29 cellular contexts compared by ENCODE assay signal in genomic region chr1:216606047-216606637, GRCh38.
A peak's percentile ranks its signal among the peaks of the same experiment; 100 is the strongest.
DNase-seq lines count a peak whose midpoint lies in the region; ATAC-seq and TF ChIP-seq lines count a peak whose summit lies in the region.
"Had no signal": no experiment of that assay in that cellular context is flagged by ENCODE, and none has a peak within 500 bp of the region (broad histone marks: within the 10 kb centered on the region; RNA-seq: fewer than 3 reads in every experiment).

No MANE protein-coding gene starts in this region.

- CTCF ChIA-PET in Caco-2 (lab: Charles Lee): no interaction called here
- CTCF ChIA-PET in SK-N-SH (lab: Yijun Ruan, JAX): interaction anchor here (0.7 to 2.0 kb wide), 6 partner anchors 9 to 924 kb away, joined by 3 to 5 read pairs (median 4); no protein-coding TSS in a partner anchor

- no peaks in the 10 kb centered on the region for H4K20me1 ChIP-seq in SK-N-SH (ENCODE audit: insufficient read depth)

- ATAC-seq in left lung (no peak), left colon (no peak)
- ATAC-seq: foreskin keratinocyte; GM23338; natural killer cell treated with Interleukin-12 subunit alpha and Interleukin-12 subunit beta and Interleukin-15 and Interleukin-18, amount 100 ng/mL, for 72 hours; stimulated activated naive B cell treated with anti-CD40 and anti-IgM and Interleukin-4, amounts not matched to agents 10 μg/mL and 1 μg/mL and 100 μg/mL, for 72 hours had no signal

- no peak overlapping the region for H3K27ac Mint-ChIP-seq in Caco-2 (ENCODE audit: unreplicated experiment)
- H3K27ac Mint-ChIP-seq: activated CD4-positive, alpha-beta memory T cell treated with anti-CD3 and anti-CD28 coated beads for 36 hours; activated naive CD4-positive, alpha-beta T cell treated with anti-CD3 and anti-CD28 coated beads for 36 hours; activated T-helper 1 cell treated with anti-CD3 and anti-CD28 coated beads, Interleukin-12 subunit alpha, Interleukin-12 subunit beta, Interleukin-2, Interleukin-4 antibody, amounts not matched to agents 30 ng/mL and 10 ng/mL and 1 ng/mL, durations not matched to agents 14 hours and 24 hours and 36 hours; dendritic cell treated with granulocyte-macrophage colony-stimulating factor and Interleukin-4, amounts not matched to agents 40 ng/mL and 50 ng/mL, for 4 days; GM23338; IgD-negative memory B cell; natural killer cell treated with Interleukin-12 subunit alpha and Interleukin-12 subunit beta and Interleukin-15 and Interleukin-18, amount 100 ng/mL, for 72 hours; stimulated activated naive B cell treated with anti-CD40 and anti-IgM and Interleukin-4, amounts not matched to agents 10 μg/mL and 1 μg/mL and 100 μg/mL, for 72 hours; type B pancreatic cell had no signal

- H3K4ac ChIP-seq in trophoblast cell (ENCODE audit: low read depth, low read length): no peak overlapping the region

- no peak overlapping the region for H2BK5ac ChIP-seq in trophoblast cell (ENCODE audit: low read depth, low read length, poor library complexity)

- no peak overlapping the region for H3K14ac ChIP-seq in trophoblast cell (ENCODE audit: low read length)

- H3K79me1 ChIP-seq in trophoblast cell (ENCODE audit: low read length): no peaks in the 10 kb centered on the region

- peak overlapping the region; percentile 13 for H3K4me3 Mint-ChIP-seq in Caco-2 (ENCODE audit: unreplicated experiment)
- H3K4me3 Mint-ChIP-seq: activated CD4-positive, alpha-beta memory T cell treated with anti-CD3 and anti-CD28 coated beads for 36 hours; activated naive CD4-positive, alpha-beta T cell treated with anti-CD3 and anti-CD28 coated beads for 36 hours; activated T-helper 1 cell treated with anti-CD3 and anti-CD28 coated beads, Interleukin-12 subunit alpha, Interleukin-12 subunit beta, Interleukin-2, Interleukin-4 antibody, amounts not matched to agents 30 ng/mL and 10 ng/mL and 1 ng/mL, durations not matched to agents 14 hours and 24 hours and 36 hours; central memory CD8-positive, alpha-beta T cell; dendritic cell treated with granulocyte-macrophage colony-stimulating factor and Interleukin-4, amounts not matched to agents 40 ng/mL and 50 ng/mL, for 4 days; GM23338; IgD-negative memory B cell; natural killer cell treated with Interleukin-12 subunit alpha and Interleukin-12 subunit beta and Interleukin-15 and Interleukin-18, amount 100 ng/mL, for 72 hours; stimulated activated naive B cell treated with anti-CD40 and anti-IgM and Interleukin-4, amounts not matched to agents 10 μg/mL and 1 μg/mL and 100 μg/mL, for 72 hours; type B pancreatic cell had no signal

- no peak overlapping the region for H3K4me2 ChIP-seq in SK-N-SH
- no peak overlapping the region for H3K4me2 ChIP-seq in trophoblast cell (ENCODE audit: low read length)
- H3K4me2 ChIP-seq: GM23338 had no signal

- no peak overlapping the region for H2BK12ac ChIP-seq in trophoblast cell (ENCODE audit: low read length)

- TF ChIP-seq CTCF in Caco-2 (IDR thresholded peaks at IDR 0.05; ENCODE audit: insufficient read depth in 1 of 2, low read depth in 1 of 2, low read length in 1 of 2, severe bottlenecking in 1 of 2, unreplicated experiment in 1 of 2) (no peak), SK-N-SH (IDR thresholded peaks at IDR 0.05) (no peak), left lung (IDR thresholded peaks at IDR 0.05) (no peak)

- no peak overlapping the region for H2AK5ac ChIP-seq in trophoblast cell (ENCODE audit: low read length)

- POLR2A ChIA-PET in Caco-2 (lab: Charles Lee): no interaction called here
- POLR2A ChIA-PET in SK-N-SH (lab: Yijun Ruan, JAX): interaction anchor here (0.5 kb wide), 1 partner anchor 84 kb away, joined by 3 read pairs; no protein-coding TSS in a partner anchor

- H3K9me2 ChIP-seq in SK-N-SH: no peaks in the 10 kb centered on the region

- no peaks in the 10 kb centered on the region for H3F3A ChIP-seq in SK-N-SH (replicated peaks; ENCODE audit: insufficient read depth)

- H3K9ac ChIP-seq in SK-N-SH (no peak overlapping the region), trophoblast cell (ENCODE audit: low read length) (no peak overlapping the region)

- peaks cover 9% of the 10 kb centered on the region for H3K36me3 Mint-ChIP-seq in Caco-2 (ENCODE audit: insufficient read depth, unreplicated experiment)
- H3K36me3 Mint-ChIP-seq: activated CD4-positive, alpha-beta memory T cell treated with anti-CD3 and anti-CD28 coated beads for 36 hours; IgD-negative memory B cell; natural killer cell treated with Interleukin-12 subunit alpha and Interleukin-12 subunit beta and Interleukin-15 and Interleukin-18, amount 100 ng/mL, for 72 hours; stimulated activated naive B cell treated with anti-CD40 and anti-IgM and Interleukin-4, amounts not matched to agents 10 μg/mL and 1 μg/mL and 100 μg/mL, for 72 hours; type B pancreatic cell had no signal

- H4K12ac ChIP-seq in trophoblast cell (ENCODE audit: low read depth, low read length): no peak overlapping the region

- H3K4me1 Mint-ChIP-seq in Caco-2 (ENCODE audit: low read depth, unreplicated experiment): peaks cover 34% of the 10 kb centered on the region
- H3K4me1 Mint-ChIP-seq: central memory CD8-positive, alpha-beta T cell had no signal

- H3K4me1 ChIP-seq in Caco-2 (peaks cover 48% of the 10 kb centered on the region), SK-N-SH (ENCODE audit: control insufficient read depth in 1 of 2, insufficient read depth in 2 of 2, low read depth in 1 of 2, low read length in 1 of 2) (peaks cover 0 to 36% of the 10 kb centered on the region in 2 experiments; a peak in 2 of 4 replicates), trophoblast cell (ENCODE audit: control insufficient read depth in 1 of 2, insufficient read depth in 2 of 2, low read length in 2 of 2) (no peaks in the 10 kb centered on the region), left lung (no peaks in the 10 kb centered on the region)
- H3K4me1 ChIP-seq: foreskin keratinocyte had no signal

- H3K9me3 ChIP-seq in Caco-2 (no peaks in the 10 kb centered on the region), SK-N-SH (no peaks in the 10 kb centered on the region), trophoblast cell (ENCODE audit: insufficient read depth, low read depth, low read length) (no peaks in the 10 kb centered on the region), left lung (no peaks in the 10 kb centered on the region)
- H3K9me3 ChIP-seq: esophagus squamous epithelium had no signal

- H3K4me3 ChIP-seq in Caco-2 (ENCODE audit: low read depth, low read length): no peak overlapping the region
- no peak overlapping the region for H3K4me3 ChIP-seq in SK-N-SH (ENCODE audit: low read depth in 2 of 2, low read length in 1 of 2)
- H3K4me3 ChIP-seq in trophoblast cell (ENCODE audit: low read depth, low read length): no peak overlapping the region
- H3K4me3 ChIP-seq in left lung: no peak overlapping the region
- H3K4me3 ChIP-seq: esophagus squamous epithelium, GM23338, lung had no signal

- no peak overlapping the region for H3K23ac ChIP-seq in trophoblast cell (ENCODE audit: low read length)

- intact Hi-C loops in Caco-2 (cut with micrococcal nuclease; ENCODE audit: unreplicated experiment) (loop anchor here (1.0 kb wide), 1 partner anchor 216 kb away; no protein-coding TSS in a partner anchor), left lung (cut with DNase I) (no loop called here), left colon (cut with DNase I, micrococcal nuclease) (no loop called here)

- H3K27ac ChIP-seq in SK-N-SH (ENCODE audit: low read depth in 2 of 2, low read length in 1 of 2) (peak overlapping the region in 1 of 2 experiments; percentile 56; a peak in 1 of 4 replicates), trophoblast cell (ENCODE audit: low read depth, low read length) (no peak overlapping the region), left lung (no peak overlapping the region)
- H3K27ac ChIP-seq: esophagus squamous epithelium, foreskin keratinocyte had no signal

- BruUV-seq in Caco-2 (replicated peaks; lab: Mats Ljungman, UMichigan): no TSS peak

- H3K27me3 Mint-ChIP-seq in Caco-2 (ENCODE audit: insufficient read depth, unreplicated experiment): no peaks in the 10 kb centered on the region
- H3K27me3 Mint-ChIP-seq: activated CD4-positive, alpha-beta memory T cell treated with anti-CD3 and anti-CD28 coated beads for 36 hours; central memory CD8-positive, alpha-beta T cell; natural killer cell treated with Interleukin-12 subunit alpha and Interleukin-12 subunit beta and Interleukin-15 and Interleukin-18, amount 100 ng/mL, for 72 hours; type B pancreatic cell had no signal

- no peaks in the 10 kb centered on the region for H3K9me3 Mint-ChIP-seq in Caco-2 (ENCODE audit: unreplicated experiment)
- H3K9me3 Mint-ChIP-seq: activated T-helper 1 cell treated with anti-CD3 and anti-CD28 coated beads, Interleukin-12 subunit alpha, Interleukin-12 subunit beta, Interleukin-2, Interleukin-4 antibody, amounts not matched to agents 30 ng/mL and 10 ng/mL and 1 ng/mL, durations not matched to agents 14 hours and 24 hours and 36 hours; dendritic cell treated with granulocyte-macrophage colony-stimulating factor and Interleukin-4, amounts not matched to agents 40 ng/mL and 50 ng/mL, for 4 days; GM23338; IgD-negative memory B cell; stimulated activated naive B cell treated with anti-CD40 and anti-IgM and Interleukin-4, amounts not matched to agents 10 μg/mL and 1 μg/mL and 100 μg/mL, for 72 hours; type B pancreatic cell had no signal

- H3K79me2 ChIP-seq in SK-N-SH (ENCODE audit: insufficient read depth) (no peaks in the 10 kb centered on the region), trophoblast cell (ENCODE audit: control insufficient read depth, insufficient read depth, low read length, poor library complexity) (no peaks in the 10 kb centered on the region)

- H2BK120ac ChIP-seq in trophoblast cell (ENCODE audit: insufficient read depth, low read length, poor library complexity): no peak overlapping the region

- peak in 1 of 2 experiments; percentile 97; a peak in 2 of 4 replicates for TF ChIP-seq EP300 in SK-N-SH (IDR thresholded peaks at IDR 0.05; ENCODE audit: borderline replicate concordance in 1 of 2, low read depth in 1 of 2, low read length in 1 of 2)

- H4K91ac ChIP-seq in trophoblast cell (ENCODE audit: low read depth, low read length): no peak overlapping the region

- DNase-seq in Caco-2 (peak; percentile 50 to 69), HUDEP-2 (lab: John Stamatoyannopoulos, UW; ENCODE audit: unreplicated experiment in 76 of 76) (peak in 67 of 76 experiments; percentile 13 to 85 (median 65)), SK-N-SH (peak; percentile 68), iPS-NIHi7 (ENCODE audit: extremely low spot score) (peak; percentile 15), trophoblast cell (no peak), left lung (no peak), left colon (no peak)
- DNase-seq: activated CD4-positive, alpha-beta memory T cell treated with anti-CD3 and anti-CD28 coated beads for 36 hours; activated naive CD4-positive, alpha-beta T cell treated with anti-CD3 and anti-CD28 coated beads for 36 hours; C1 segment of cervical spinal cord; Calu3; esophagus squamous epithelium; foreskin keratinocyte; head of caudate nucleus; kidney glomerular epithelial cell; MV-4-11; NCI-H187; NCI-H526; stimulated activated naive B cell treated with anti-CD40 and anti-IgM and Interleukin-4, amounts not matched to agents 10 μg/mL and 1 μg/mL and 100 μg/mL, for 72 hours; substantia nigra; T1000 had no signal

- 52% methylated on average over 4 of the region's 4 CpGs for WGBS in SK-N-SH (ENCODE audit: low lambda C conversion rate)
- no CpG with 5 or more reads among the region's 4 CpGs for WGBS in trophoblast cell (ENCODE audit: extremely low coverage, insufficient coverage, insufficient read length)

- TF ChIP-seq RAD21 in SK-N-SH (IDR thresholded peaks at IDR 0.05; ENCODE audit: low read length): peak; percentile 22; the same call in 1 of the 2 replicates

- H3K18ac ChIP-seq in trophoblast cell (ENCODE audit: low read length): no peak overlapping the region

- H2AFZ ChIP-seq in SK-N-SH (ENCODE audit: low read depth) (no peak overlapping the region), trophoblast cell (ENCODE audit: insufficient read depth, low read length, poor library complexity) (no peak overlapping the region)
- H2AFZ ChIP-seq: GM23338 had no signal

- H4K8ac ChIP-seq in trophoblast cell (ENCODE audit: low read depth, low read length): no peak overlapping the region

- H3K27me3 ChIP-seq in Caco-2 (replicated peaks; ENCODE audit: control insufficient read depth, insufficient read depth, low read length) (no peaks in the 10 kb centered on the region), SK-N-SH (ENCODE audit: insufficient read depth) (no peaks in the 10 kb centered on the region), trophoblast cell (ENCODE audit: insufficient read depth, low read length) (no peaks in the 10 kb centered on the region), left lung (peaks cover 0 to 3% of the 10 kb centered on the region in 2 donors)
- H3K27me3 ChIP-seq: esophagus squamous epithelium, foreskin keratinocyte had no signal

- no peaks in the 10 kb centered on the region for H3K36me3 ChIP-seq in Caco-2 (ENCODE audit: control insufficient read depth, insufficient read depth, low read length)
- H3K36me3 ChIP-seq in SK-N-SH (replicated peaks in 1 of 2; ENCODE audit: control insufficient read depth in 1 of 2, insufficient read depth in 2 of 2, low read length in 1 of 2): no peaks in the 10 kb centered on the region
- no peaks in the 10 kb centered on the region for H3K36me3 ChIP-seq in trophoblast cell (ENCODE audit: control insufficient read depth in 1 of 2, insufficient read depth in 2 of 2, low read length in 2 of 2)
- H3K36me3 ChIP-seq in left lung: no peaks in the 10 kb centered on the region
- H3K36me3 ChIP-seq: esophagus squamous epithelium had no signal

Comparison
In these comparisons a context has a peak if more than half of its experiments do, and no peak if none do; other contexts are left out.
1. DNase-seq: peak in Caco-2 (2 of 2), HUDEP-2 (67 of 76), SK-N-SH (single experiment) and iPS-NIHi7 (single experiment); none in trophoblast cell (0 of 2), left lung (0 of 2) and left colon (0 of 2).